Comparison of ENCODE assay signal across 1 cellular context in genomic region chr6:122471107-122472021, GRCh38.
TF ChIP-seq lines count a peak whose summit lies in the region.

Gene SERINC1 (minus strand): TSS chr6:122471807. CDS start chr6:122471737, 70 bp downstream.

TF ChIP-seq in HepG2, 621 proteins besides CTCF, POLR2A, EP300 and RAD21 (continued from another document and continues in another):
- TF ChIP-seq KDM5B (CRISPR knock-in tag; IDR thresholded peaks at IDR 0.05; ENCODE audit: borderline replicate concordance) (peak; percentile 95; the same call in 1 of the 2 replicates), KLF6 (CRISPR knock-in tag; IDR thresholded peaks at IDR 0.05) (peak; percentile 91), RCOR2 (CRISPR knock-in tag; IDR thresholded peaks at IDR 0.05) (no peak), ZNF205 (CRISPR knock-in tag; IDR thresholded peaks at IDR 0.05) (no peak; the same call in 1 of the 2 replicates), ZNF207 (IDR thresholded peaks at IDR 0.05; ENCODE audit: borderline replicate concordance) (no peak), TMF1 (CRISPR knock-in tag; IDR thresholded peaks at IDR 0.05; ENCODE audit: low read depth) (no peak), MBNL3 (CRISPR knock-in tag; conservative IDR thresholded peaks at IDR 0.05) (no peak), NCOA2 (CRISPR knock-in tag; IDR thresholded peaks at IDR 0.05) (no peak; the same call in none of the 2 replicates), ZNF24 (IDR thresholded peaks at IDR 0.05) (no peak), ZNF572 (CRISPR knock-in tag; IDR thresholded peaks at IDR 0.05) (peak; percentile 91; the same call in 1 of the 2 replicates), SIN3A (IDR thresholded peaks at IDR 0.05; ENCODE audit: borderline replicate concordance, low read depth, low read length) (peak; percentile 92; the same call in 1 of the 2 replicates), ZNF343 (CRISPR knock-in tag; IDR thresholded peaks at IDR 0.05) (0 out of 2 replicates have a peak, but pooled peaks have one; percentile 87), KDM5A (IDR thresholded peaks at IDR 0.05; ENCODE audit: borderline replicate concordance, low read length) (peak; percentile 79), ZNF337 (CRISPR knock-in tag; IDR thresholded peaks at IDR 0.05; ENCODE audit: borderline replicate concordance, low read depth) (peak; percentile 77; the same call in 1 of the 2 replicates), NFE2 (CRISPR knock-in tag; IDR thresholded peaks at IDR 0.05) (no peak), ZBTB20 (CRISPR knock-in tag; IDR thresholded peaks at IDR 0.05; ENCODE audit: borderline replicate concordance, low read depth) (no peak; the same call in 1 of the 2 replicates), ZNF224 (CRISPR knock-in tag; IDR thresholded peaks at IDR 0.05) (peak; percentile 68; the same call in 1 of the 2 replicates), KDM4B (CRISPR knock-in tag; IDR thresholded peaks at IDR 0.05) (no peak), ISL2 (CRISPR knock-in tag; IDR thresholded peaks at IDR 0.05) (peak; percentile 72; the same call in 1 of the 2 replicates), EHMT2 (IDR thresholded peaks at IDR 0.05; ENCODE audit: borderline replicate concordance, low read depth, low read length) (no peak), ERF (CRISPR knock-in tag; IDR thresholded peaks at IDR 0.05) (peak; percentile 79), HOXD1 (CRISPR knock-in tag; IDR thresholded peaks at IDR 0.05) (no peak), CC2D1A (CRISPR knock-in tag; IDR thresholded peaks at IDR 0.05) (0 out of 2 replicates have a peak, but pooled peaks have one; percentile 50), ZNF446 (CRISPR knock-in tag; IDR thresholded peaks at IDR 0.05) (peak; percentile 41; the same call in 1 of the 2 replicates), MAF1 (CRISPR knock-in tag; IDR thresholded peaks at IDR 0.05; ENCODE audit: borderline replicate concordance) (no peak), MXD3 (CRISPR knock-in tag; IDR thresholded peaks at IDR 0.05) (no peak; the same call in none of the 2 replicates), RFXANK (CRISPR knock-in tag; IDR thresholded peaks at IDR 0.05) (no peak), TCF7 (IDR thresholded peaks at IDR 0.05; ENCODE audit: low read depth) (no peak), MIER3 (CRISPR knock-in tag; IDR thresholded peaks at IDR 0.05; ENCODE audit: borderline replicate concordance) (peak; percentile 70; the same call in 1 of the 2 replicates), NFYB (CRISPR knock-in tag; IDR thresholded peaks at IDR 0.05) (no peak), MEIS2 (CRISPR knock-in tag; IDR thresholded peaks at IDR 0.05) (peak; percentile 29; the same call in 1 of the 2 replicates), HHEX (CRISPR knock-in tag; IDR thresholded peaks at IDR 0.05) (no peak), GTF3A (CRISPR knock-in tag; conservative IDR thresholded peaks at IDR 0.05) (0 out of 2 replicates have a peak, but pooled peaks have one; percentile 45), ZBTB8A (CRISPR knock-in tag; IDR thresholded peaks at IDR 0.05; ENCODE audit: borderline replicate concordance, low read depth) (no peak), TFDP2 (CRISPR knock-in tag; IDR thresholded peaks at IDR 0.05) (no peak; the same call in 1 of the 2 replicates), RELA (CRISPR knock-in tag; IDR thresholded peaks at IDR 0.05) (peak; percentile 81; the same call in 1 of the 2 replicates), ZNF501 (CRISPR knock-in tag; IDR thresholded peaks at IDR 0.05) (peak; percentile 98), ZNF329 (CRISPR knock-in tag; IDR thresholded peaks at IDR 0.05; ENCODE audit: low read depth) (no peak), KDM2A (CRISPR knock-in tag; IDR thresholded peaks at IDR 0.05; ENCODE audit: borderline replicate concordance, low read depth) (peak; percentile 81), FOXP1 (IDR thresholded peaks at IDR 0.05) (no peak), FOXP1 (CRISPR knock-in tag; IDR thresholded peaks at IDR 0.05) (peak; percentile 45; the same call in 1 of the 2 replicates), ZNF451 (CRISPR knock-in tag; IDR thresholded peaks at IDR 0.05) (no peak), ZNF30 (CRISPR knock-in tag; IDR thresholded peaks at IDR 0.05) (no peak), ZNF670 (CRISPR knock-in tag; IDR thresholded peaks at IDR 0.05; ENCODE audit: borderline replicate concordance) (no peak), ZSCAN22 (CRISPR knock-in tag; IDR thresholded peaks at IDR 0.05) (no peak), ZKSCAN8 (CRISPR knock-in tag; IDR thresholded peaks at IDR 0.05; ENCODE audit: borderline replicate concordance) (peak; percentile 43; the same call in 1 of the 2 replicates), RBM39 (IDR thresholded peaks at IDR 0.05; ENCODE audit: low read depth, low read length, poor library complexity, severe bottlenecking) (peak; percentile 69), MED1 (CRISPR knock-in tag; IDR thresholded peaks at IDR 0.05) (peak; percentile 52), ZNF597 (CRISPR knock-in tag; IDR thresholded peaks at IDR 0.05) (no peak), ZNF616 (CRISPR knock-in tag; IDR thresholded peaks at IDR 0.05; ENCODE audit: low read depth) (peak; percentile 56; the same call in 1 of the 2 replicates), RFX1 (IDR thresholded peaks at IDR 0.05) (no peak), ZNF264 (CRISPR knock-in tag; IDR thresholded peaks at IDR 0.05) (peak; percentile 65), HDAC6 (IDR thresholded peaks at IDR 0.05; ENCODE audit: low read depth, low read length) (no peak), SMAD3 (CRISPR knock-in tag; IDR thresholded peaks at IDR 0.05) (peak; percentile 57; the same call in 1 of the 2 replicates), THYN1 (CRISPR knock-in tag; IDR thresholded peaks at IDR 0.05; ENCODE audit: borderline replicate concordance, low read depth) (peak; percentile 77; the same call in 1 of the 2 replicates), ZNF709 (CRISPR knock-in tag; IDR thresholded peaks at IDR 0.05) (peak; percentile 9; the same call in 1 of the 2 replicates), TOPORS (CRISPR knock-in tag; IDR thresholded peaks at IDR 0.05) (no peak; the same call in 1 of the 2 replicates), ZNF839 (CRISPR knock-in tag; IDR thresholded peaks at IDR 0.05; ENCODE audit: borderline replicate concordance) (peak; percentile 96; the same call in 1 of the 2 replicates), ZBTB43 (CRISPR knock-in tag; conservative IDR thresholded peaks at IDR 0.05) (no peak; the same call in 1 of the 2 replicates), HOXA7 (CRISPR knock-in tag; IDR thresholded peaks at IDR 0.05) (no peak), KLF11 (CRISPR knock-in tag; IDR thresholded peaks at IDR 0.05) (no peak), JDP2 (CRISPR knock-in tag; IDR thresholded peaks at IDR 0.05; ENCODE audit: borderline replicate concordance) (no peak)
- TF ChIP-seq, protein P1, sequence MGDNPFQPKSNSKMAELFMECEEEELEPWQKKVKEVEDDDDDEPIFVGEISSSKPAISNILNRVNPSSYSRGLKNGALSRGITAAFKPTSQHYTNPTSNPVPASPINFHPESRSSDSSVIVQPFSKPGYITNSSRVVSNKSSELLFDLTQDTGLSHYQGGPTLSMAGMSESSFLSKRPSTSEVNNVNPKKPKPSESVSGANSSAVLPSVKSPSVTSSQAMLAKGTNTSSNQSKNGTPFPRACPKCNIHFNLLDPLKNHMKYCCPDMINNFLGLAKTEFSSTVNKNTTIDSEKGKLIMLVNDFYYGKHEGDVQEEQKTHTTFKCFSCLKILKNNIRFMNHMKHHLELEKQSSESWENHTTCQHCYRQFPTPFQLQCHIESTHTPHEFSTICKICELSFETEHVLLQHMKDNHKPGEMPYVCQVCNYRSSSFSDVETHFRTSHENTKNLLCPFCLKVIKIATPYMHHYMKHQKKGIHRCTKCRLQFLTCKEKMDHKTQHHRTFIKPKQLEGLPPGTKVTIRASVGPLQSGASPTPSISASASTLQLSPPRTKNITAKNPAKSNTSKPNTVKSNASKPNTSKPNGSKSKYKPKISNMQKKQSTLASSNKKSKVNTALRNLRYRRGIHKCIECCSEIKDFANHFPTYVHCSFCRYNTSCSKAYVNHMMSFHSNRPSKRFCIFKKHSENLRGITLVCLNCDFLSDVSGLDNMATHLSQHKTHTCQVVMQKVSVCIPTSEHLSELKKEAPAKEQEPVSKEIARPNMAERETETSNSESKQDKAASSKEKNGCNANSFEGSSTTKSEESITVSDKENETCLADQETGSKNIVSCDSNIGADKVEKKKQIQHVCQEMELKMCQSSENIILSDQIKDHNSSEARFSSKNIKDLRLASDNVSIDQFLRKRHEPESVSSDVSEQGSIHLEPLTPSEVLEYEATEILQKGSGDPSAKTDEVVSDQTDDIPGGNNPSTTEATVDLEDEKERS (CRISPR knock-in tag; IDR thresholded peaks at IDR 0.05): peak; percentile 64; the same call in 1 of the 2 replicates
- TF ChIP-seq, protein P2, sequence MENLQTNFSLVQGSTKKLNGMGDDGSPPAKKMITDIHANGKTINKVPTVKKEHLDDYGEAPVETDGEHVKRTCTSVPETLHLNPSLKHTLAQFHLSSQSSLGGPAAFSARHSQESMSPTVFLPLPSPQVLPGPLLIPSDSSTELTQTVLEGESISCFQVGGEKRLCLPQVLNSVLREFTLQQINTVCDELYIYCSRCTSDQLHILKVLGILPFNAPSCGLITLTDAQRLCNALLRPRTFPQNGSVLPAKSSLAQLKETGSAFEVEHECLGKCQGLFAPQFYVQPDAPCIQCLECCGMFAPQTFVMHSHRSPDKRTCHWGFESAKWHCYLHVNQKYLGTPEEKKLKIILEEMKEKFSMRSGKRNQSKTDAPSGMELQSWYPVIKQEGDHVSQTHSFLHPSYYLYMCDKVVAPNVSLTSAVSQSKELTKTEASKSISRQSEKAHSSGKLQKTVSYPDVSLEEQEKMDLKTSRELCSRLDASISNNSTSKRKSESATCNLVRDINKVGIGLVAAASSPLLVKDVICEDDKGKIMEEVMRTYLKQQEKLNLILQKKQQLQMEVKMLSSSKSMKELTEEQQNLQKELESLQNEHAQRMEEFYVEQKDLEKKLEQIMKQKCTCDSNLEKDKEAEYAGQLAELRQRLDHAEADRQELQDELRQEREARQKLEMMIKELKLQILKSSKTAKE (CRISPR knock-in tag; IDR thresholded peaks at IDR 0.05; ENCODE audit: borderline replicate concordance): no peak
- TF ChIP-seq, protein P3, sequence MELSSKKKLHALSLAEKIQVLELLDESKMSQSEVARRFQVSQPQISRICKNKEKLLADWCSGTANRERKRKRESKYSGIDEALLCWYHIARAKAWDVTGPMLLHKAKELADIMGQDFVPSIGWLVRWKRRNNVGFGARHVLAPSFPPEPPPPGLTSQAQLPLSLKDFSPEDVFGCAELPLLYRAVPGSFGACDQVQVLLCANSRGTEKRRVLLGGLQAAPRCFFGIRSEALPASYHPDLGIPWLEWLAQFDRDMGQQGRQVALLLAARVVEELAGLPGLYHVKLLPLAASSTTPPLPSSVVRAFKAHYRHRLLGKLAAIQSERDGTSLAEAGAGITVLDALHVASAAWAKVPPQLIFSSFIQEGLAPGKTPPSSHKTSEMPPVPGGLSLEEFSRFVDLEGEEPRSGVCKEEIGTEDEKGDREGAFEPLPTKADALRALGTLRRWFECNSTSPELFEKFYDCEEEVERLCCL (CRISPR knock-in tag; IDR thresholded peaks at IDR 0.05; ENCODE audit: borderline replicate concordance): no peak; the same call in 1 of the 2 replicates
- TF ChIP-seq, protein P4, sequence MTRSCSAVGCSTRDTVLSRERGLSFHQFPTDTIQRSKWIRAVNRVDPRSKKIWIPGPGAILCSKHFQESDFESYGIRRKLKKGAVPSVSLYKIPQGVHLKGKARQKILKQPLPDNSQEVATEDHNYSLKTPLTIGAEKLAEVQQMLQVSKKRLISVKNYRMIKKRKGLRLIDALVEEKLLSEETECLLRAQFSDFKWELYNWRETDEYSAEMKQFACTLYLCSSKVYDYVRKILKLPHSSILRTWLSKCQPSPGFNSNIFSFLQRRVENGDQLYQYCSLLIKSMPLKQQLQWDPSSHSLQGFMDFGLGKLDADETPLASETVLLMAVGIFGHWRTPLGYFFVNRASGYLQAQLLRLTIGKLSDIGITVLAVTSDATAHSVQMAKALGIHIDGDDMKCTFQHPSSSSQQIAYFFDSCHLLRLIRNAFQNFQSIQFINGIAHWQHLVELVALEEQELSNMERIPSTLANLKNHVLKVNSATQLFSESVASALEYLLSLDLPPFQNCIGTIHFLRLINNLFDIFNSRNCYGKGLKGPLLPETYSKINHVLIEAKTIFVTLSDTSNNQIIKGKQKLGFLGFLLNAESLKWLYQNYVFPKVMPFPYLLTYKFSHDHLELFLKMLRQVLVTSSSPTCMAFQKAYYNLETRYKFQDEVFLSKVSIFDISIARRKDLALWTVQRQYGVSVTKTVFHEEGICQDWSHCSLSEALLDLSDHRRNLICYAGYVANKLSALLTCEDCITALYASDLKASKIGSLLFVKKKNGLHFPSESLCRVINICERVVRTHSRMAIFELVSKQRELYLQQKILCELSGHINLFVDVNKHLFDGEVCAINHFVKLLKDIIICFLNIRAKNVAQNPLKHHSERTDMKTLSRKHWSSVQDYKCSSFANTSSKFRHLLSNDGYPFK (CRISPR knock-in tag; IDR thresholded peaks at IDR 0.05; ENCODE audit: borderline replicate concordance): peak; percentile 89; the same call in 1 of the 2 replicates
